8 cellular contexts compared by ENCODE assay signal in the genomic region with DNA sequence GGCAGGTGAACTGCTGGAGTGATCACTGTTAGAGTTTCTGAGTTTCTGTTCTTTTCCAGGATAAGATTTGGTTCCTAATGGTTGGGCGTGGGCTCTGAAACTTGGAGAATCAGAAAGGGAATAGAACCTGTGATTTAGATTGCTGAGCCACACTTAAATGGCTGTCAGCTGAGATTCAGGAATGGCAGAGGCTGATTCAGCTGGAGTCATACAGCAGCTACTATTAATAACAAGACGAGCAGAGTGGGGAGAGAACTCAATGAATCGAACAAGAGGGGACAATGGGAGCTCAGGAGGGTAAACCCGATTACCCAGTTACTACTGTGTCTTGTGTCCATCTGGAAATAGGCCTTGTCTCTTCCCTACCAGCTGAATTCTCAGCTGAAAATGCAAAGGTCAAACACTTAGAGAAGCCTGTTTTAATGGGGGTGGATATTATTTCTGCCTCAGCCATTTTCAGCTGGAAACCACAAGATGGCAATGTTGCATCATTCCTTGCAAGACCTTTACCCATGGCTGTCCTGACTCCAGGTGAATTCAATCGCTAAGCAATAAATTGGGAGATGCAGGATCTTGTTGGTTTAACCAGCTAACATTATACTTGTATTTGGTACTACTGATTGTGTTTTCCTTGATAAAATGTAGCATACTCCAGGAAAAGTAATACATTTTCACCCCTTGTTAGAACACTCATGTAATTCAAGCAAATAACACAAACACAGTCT.
DNase-seq lines count a peak whose midpoint lies in the region; ATAC-seq, FAIRE-seq and TF ChIP-seq lines count a peak whose summit lies in the region.

No MANE protein-coding gene starts in this region.

- intact Hi-C loops in thyroid gland (cut with DNase I), result no loop called here

- H3K4me1 ChIP-seq in thyroid gland, result no peaks in the 10 kb centered on the region

- no peak for TF ChIP-seq POLR2A in thyroid gland (IDR thresholded peaks at IDR 0.05)

- DNase-seq in GDM1 (lab: John Stamatoyannopoulos, UW) (peak; percentile 58), HL-60 (ENCODE audit: low read depth in 1 of 2, low spot score in 1 of 2) (peak; percentile 8 to 49), NCI-H774 (lab: John Stamatoyannopoulos, UW) (peak; percentile 36), T47D (ENCODE audit: low read depth in 1 of 2, low spot score in 1 of 2) (peak; percentile 77 to 85), thyroid gland (peak; percentile 19 to 20), NK-92 (lab: John Stamatoyannopoulos, UW; ENCODE audit: unreplicated experiment) (no peak)

- TF ChIP-seq CTCF in HL-60 (IDR thresholded peaks at IDR 0.05; ENCODE audit: insufficient read depth, low read length), result peak; percentile 47
- TF ChIP-seq CTCF in thyroid gland (IDR thresholded peaks at IDR 0.05), result peak; percentile 33 to 97 (median 86)

- ATAC-seq in GM21515 (IDR thresholded peaks at IDR 0.05; ENCODE audit: unreplicated experiment), result peak; percentile 90

- in situ Hi-C loops in T47D (cut with HindIII; ENCODE audit: low pct_unique_long_range_greater_than_20kb, low sequenced_read_pairs), result no loop called here

- no peaks in the 10 kb centered on the region for H3K9me3 ChIP-seq in thyroid gland

- no peaks in the 10 kb centered on the region for H3K36me3 ChIP-seq in thyroid gland

- peak; percentile 73 for FAIRE-seq in islet of Langerhans (lab: Jason Lieb, UNC)

- H3K27ac ChIP-seq in HL-60 (replicated peaks), result no peak overlapping the region
- no peak overlapping the region for H3K27ac ChIP-seq in thyroid gland

- H3K27me3 ChIP-seq in HL-60 (ENCODE audit: insufficient read depth, poor library complexity, severe bottlenecking) (peaks cover 6% of the 10 kb centered on the region), thyroid gland (no peaks in the 10 kb centered on the region)

- 46 to 47% methylated on average over 5 of the region's 5 CpGs for WGBS in thyroid gland, 2 donors

- no peak overlapping the region for H3K4me3 ChIP-seq in HL-60 (replicated peaks; ENCODE audit: insufficient read depth, low read length)
- H3K4me3 ChIP-seq in thyroid gland (replicated peaks in 1 of 3), result no peak overlapping the region
